1 cellular context compared by ENCODE assay signal in the genomic region with DNA sequence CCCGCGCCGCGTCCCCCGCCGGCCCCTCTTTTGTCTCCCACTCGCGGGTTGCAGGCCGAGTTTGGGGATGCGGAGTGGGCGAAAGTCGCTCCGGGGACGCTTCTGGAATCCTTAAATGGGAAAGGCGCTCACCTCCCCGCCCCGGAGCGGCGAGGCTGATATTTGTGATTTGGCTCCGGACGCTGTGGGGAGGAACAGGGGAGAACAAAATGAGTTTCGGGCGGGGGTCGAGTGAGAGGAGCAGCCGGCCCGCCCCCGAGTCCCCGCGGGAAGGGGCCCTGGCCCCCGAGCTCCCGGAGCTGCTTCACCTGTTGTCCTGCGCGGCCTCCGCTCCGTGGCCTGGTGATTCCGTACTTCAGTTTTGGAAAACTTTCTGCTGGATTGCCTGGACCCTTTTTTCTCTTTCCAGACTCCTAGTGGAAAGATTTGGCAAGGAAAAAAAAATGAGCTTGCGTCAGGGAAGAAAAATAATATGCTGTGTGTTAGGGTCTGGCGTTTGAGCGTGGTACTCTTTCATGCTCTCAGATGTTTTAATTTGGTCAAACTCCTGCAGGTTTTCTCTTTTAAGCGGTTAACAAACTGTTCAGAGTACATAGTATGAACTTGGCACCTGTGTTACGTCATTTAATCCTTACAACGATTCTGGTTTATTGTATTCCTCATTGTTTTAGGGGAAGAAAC.
TF ChIP-seq lines count a peak whose summit lies in the region.

No MANE protein-coding gene starts in this region.

TF ChIP-seq in Ishikawa, 13 proteins besides CTCF, POLR2A, EP300 and RAD21 (continued from another document):
- peak; percentile 40; the same call in 1 of the 2 replicates for TF ChIP-seq FOXM1 (IDR thresholded peaks at IDR 0.05; ENCODE audit: borderline replicate concordance, low read depth)
- no peak for TF ChIP-seq TCF12 (IDR thresholded peaks at IDR 0.05; ENCODE audit: low read depth)
- no peak for TF ChIP-seq TEAD4 (IDR thresholded peaks at IDR 0.05)
- TF ChIP-seq CEBPB (IDR thresholded peaks at IDR 0.05), result no peak
- peak; percentile 72 for TF ChIP-seq ZBTB7A (IDR thresholded peaks at IDR 0.05; ENCODE audit: low read depth)
- no peak for TF ChIP-seq EGR1 (IDR thresholded peaks at IDR 0.05)
- TF ChIP-seq, protein P1, sequence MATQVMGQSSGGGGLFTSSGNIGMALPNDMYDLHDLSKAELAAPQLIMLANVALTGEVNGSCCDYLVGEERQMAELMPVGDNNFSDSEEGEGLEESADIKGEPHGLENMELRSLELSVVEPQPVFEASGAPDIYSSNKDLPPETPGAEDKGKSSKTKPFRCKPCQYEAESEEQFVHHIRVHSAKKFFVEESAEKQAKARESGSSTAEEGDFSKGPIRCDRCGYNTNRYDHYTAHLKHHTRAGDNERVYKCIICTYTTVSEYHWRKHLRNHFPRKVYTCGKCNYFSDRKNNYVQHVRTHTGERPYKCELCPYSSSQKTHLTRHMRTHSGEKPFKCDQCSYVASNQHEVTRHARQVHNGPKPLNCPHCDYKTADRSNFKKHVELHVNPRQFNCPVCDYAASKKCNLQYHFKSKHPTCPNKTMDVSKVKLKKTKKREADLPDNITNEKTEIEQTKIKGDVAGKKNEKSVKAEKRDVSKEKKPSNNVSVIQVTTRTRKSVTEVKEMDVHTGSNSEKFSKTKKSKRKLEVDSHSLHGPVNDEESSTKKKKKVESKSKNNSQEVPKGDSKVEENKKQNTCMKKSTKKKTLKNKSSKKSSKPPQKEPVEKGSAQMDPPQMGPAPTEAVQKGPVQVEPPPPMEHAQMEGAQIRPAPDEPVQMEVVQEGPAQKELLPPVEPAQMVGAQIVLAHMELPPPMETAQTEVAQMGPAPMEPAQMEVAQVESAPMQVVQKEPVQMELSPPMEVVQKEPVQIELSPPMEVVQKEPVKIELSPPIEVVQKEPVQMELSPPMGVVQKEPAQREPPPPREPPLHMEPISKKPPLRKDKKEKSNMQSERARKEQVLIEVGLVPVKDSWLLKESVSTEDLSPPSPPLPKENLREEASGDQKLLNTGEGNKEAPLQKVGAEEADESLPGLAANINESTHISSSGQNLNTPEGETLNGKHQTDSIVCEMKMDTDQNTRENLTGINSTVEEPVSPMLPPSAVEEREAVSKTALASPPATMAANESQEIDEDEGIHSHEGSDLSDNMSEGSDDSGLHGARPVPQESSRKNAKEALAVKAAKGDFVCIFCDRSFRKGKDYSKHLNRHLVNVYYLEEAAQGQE (IDR thresholded peaks at IDR 0.05; ENCODE audit: low read depth), result no peak
